ENCODE assay signal across 29 cellular contexts in the genomic region with DNA sequence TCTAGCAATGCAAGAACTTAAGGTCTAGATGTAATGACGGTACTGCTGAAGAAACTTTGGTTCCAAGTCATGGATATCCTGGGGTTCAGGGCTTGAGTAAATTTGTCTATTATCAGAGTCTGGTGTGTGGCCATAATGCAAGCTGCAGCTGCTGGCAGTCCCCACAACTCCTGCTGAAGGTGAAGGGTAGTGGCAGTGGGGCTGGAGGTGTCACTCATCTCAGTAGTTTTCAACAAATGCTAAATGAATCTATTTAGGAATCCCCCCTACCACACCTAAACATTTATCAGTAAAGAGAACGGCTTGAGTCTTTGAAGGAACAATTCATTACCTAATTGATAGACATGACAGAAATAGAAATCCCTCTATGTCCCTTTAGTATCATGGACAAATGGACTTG.
"Had no signal": no experiment of that assay in that cellular context is flagged by ENCODE, and none has a peak within 500 bp of the region (broad histone marks: within the 10 kb centered on the region; RNA-seq: fewer than 3 reads in every experiment).

No MANE protein-coding gene starts in this region.

- H3K4me3 Mint-ChIP-seq: activated B cell treated with CpG ODN at 0.5 μM for 24 hours; activated CD4-positive, alpha-beta memory T cell treated with anti-CD3 and anti-CD28 coated beads for 36 hours; activated CD4-positive, alpha-beta T cell treated with anti-CD3 and anti-CD28 coated beads, Interleukin-2, amount 10 ng/mL, durations not matched to agents 24 days and 14 days; activated naive CD8-positive, alpha-beta T cell treated with anti-CD3 and anti-CD28 coated beads, Interleukin-2, amount 10 ng/mL, durations not matched to agents 7 days and 5 days; T-helper 1 cell treated with Interleukin-12 subunit alpha and Interleukin-12 subunit beta and Interleukin-4 antibody, amounts not matched to agents 30 μg/mL and 1 μg/mL, for 36 hours had no signal

- H3K36me3 ChIP-seq: SJCRH30 had no signal

- ATAC-seq: K562, Panc1, Right ventricle myocardium inferior had no signal

- H3K27me3 ChIP-seq: adrenal gland, SJCRH30 had no signal

- H3K9me3 ChIP-seq: adrenal gland, SJCRH30, SK-N-SH had no signal

- H3K4me1 Mint-ChIP-seq: activated B cell treated with CpG ODN at 0.5 μM for 24 hours; activated naive CD8-positive, alpha-beta T cell treated with anti-CD3 and anti-CD28 coated beads, Interleukin-2, amount 10 ng/mL, durations not matched to agents 7 days and 5 days had no signal

- H3K9me3 Mint-ChIP-seq: activated B cell treated with CpG ODN at 0.5 μM for 24 hours; activated CD4-positive, alpha-beta memory T cell treated with anti-CD3 and anti-CD28 coated beads for 36 hours; activated CD4-positive, alpha-beta T cell treated with anti-CD3 and anti-CD28 coated beads, Interleukin-2, amount 10 ng/mL, durations not matched to agents 24 days and 14 days; activated naive CD8-positive, alpha-beta T cell treated with anti-CD3 and anti-CD28 coated beads, Interleukin-2, amount 10 ng/mL, durations not matched to agents 7 days and 5 days; activated T-helper 2 cell treated with anti-CD3 and anti-CD28 coated beads, Interferon-gamma antibody, Interleukin-2, Interleukin-4, amounts not matched to agents 10 μg/mL and 5 μg/mL and 100 μg/mL, durations not matched to agents 14 hours and 24 hours and 36 hours; T-helper 1 cell treated with Interleukin-12 subunit alpha and Interleukin-12 subunit beta and Interleukin-4 antibody, amounts not matched to agents 30 μg/mL and 1 μg/mL, for 36 hours had no signal

- H3K27ac ChIP-seq: adrenal gland, SJCRH30 had no signal

- H3K27me3 Mint-ChIP-seq: activated B cell treated with CpG ODN at 0.5 μM for 24 hours; activated CD4-positive, alpha-beta memory T cell treated with anti-CD3 and anti-CD28 coated beads for 36 hours; activated CD4-positive, alpha-beta T cell treated with anti-CD3 and anti-CD28 coated beads, Interleukin-2, amount 10 ng/mL, durations not matched to agents 24 days and 14 days; activated naive CD8-positive, alpha-beta T cell treated with anti-CD3 and anti-CD28 coated beads, Interleukin-2, amount 10 ng/mL, durations not matched to agents 7 days and 5 days had no signal

- DNase-seq: activated B cell treated with CpG ODN at 0.5 μM for 24 hours; activated CD4-positive, alpha-beta memory T cell treated with anti-CD3 and anti-CD28 coated beads for 36 hours; activated CD4-positive, alpha-beta T cell treated with anti-CD3 and anti-CD28 coated beads for 1 hour; activated CD4-positive, alpha-beta T cell treated with anti-CD3 and anti-CD28 coated beads, Interleukin-2, amount 10 ng/mL, durations not matched to agents 24 days and 14 days; activated CD8-positive, alpha-beta memory T cell treated with anti-CD3 and anti-CD28 coated beads, Interleukin-2, amount 50 U/mL, for 4 hours; activated naive CD4-positive, alpha-beta T cell treated with anti-CD3 and anti-CD28 coated beads, Interleukin-2, amount 50 U/mL, for 16 hours; activated naive CD8-positive, alpha-beta T cell treated with anti-CD3 and anti-CD28 coated beads, Interleukin-2, amount 10 ng/mL, durations not matched to agents 7 days and 5 days; adrenal gland; anterior cingulate cortex; Karpas-422; MM.1S; NCI-H1105 treated with DMSO at 0.1 percent for 48 hours; NCI-H1436 treated with DMSO at 0.1 percent for 48 hours; NCI-H187; NCI-H2081; NCI-H510A treated with DMSO at 0.1 percent for 48 hours; NCI-H69; NK-92 treated with Interleukin-12 subunit alpha and Interleukin-12 subunit beta, amount 100 ng/mL, for 24 hours; OCI-M1; RPMI8226; SJCRH30; SK-N-SH; SW 1271; T-helper 9 cell had no signal

- H3K4me3 ChIP-seq: adrenal gland, K562, SJCRH30 had no signal

- H3K27ac Mint-ChIP-seq: activated CD4-positive, alpha-beta memory T cell treated with anti-CD3 and anti-CD28 coated beads for 36 hours; activated CD4-positive, alpha-beta T cell treated with anti-CD3 and anti-CD28 coated beads, Interleukin-2, amount 10 ng/mL, durations not matched to agents 24 days and 14 days; activated naive CD8-positive, alpha-beta T cell treated with anti-CD3 and anti-CD28 coated beads, Interleukin-2, amount 10 ng/mL, durations not matched to agents 7 days and 5 days; activated T-helper 2 cell treated with anti-CD3 and anti-CD28 coated beads, Interferon-gamma antibody, Interleukin-2, Interleukin-4, amounts not matched to agents 10 μg/mL and 5 μg/mL and 100 μg/mL, durations not matched to agents 14 hours and 24 hours and 36 hours; T-helper 1 cell treated with Interleukin-12 subunit alpha and Interleukin-12 subunit beta and Interleukin-4 antibody, amounts not matched to agents 30 μg/mL and 1 μg/mL, for 36 hours had no signal

- H3K4me1 ChIP-seq: adrenal gland, SJCRH30 had no signal
